In genomic region chr10:123021517-123021916, GRCh38 we compare ENCODE assay signal across 11 cellular contexts. TPM values are rescaled to one million over a fixed set of nuclear protein-coding genes. Genes with fewer than 3 reads are reported as not detected.
A peak's percentile ranks its signal among the peaks of the same experiment; 100 is the strongest.
DNase-seq lines count a peak whose midpoint lies in the region; ATAC-seq, FAIRE-seq and TF ChIP-seq lines count a peak whose summit lies in the region.
"Had no signal": no experiment of that assay in that cellular context is flagged by ENCODE, and none has a peak within 500 bp of the region (broad histone marks: within the 10 kb centered on the region; RNA-seq: fewer than 3 reads in every experiment).

No MANE protein-coding gene starts in this region.

- H4K8ac ChIP-seq in IMR-90 (ENCODE audit: low read depth in 2 of 2, low read length in 2 of 2), result no peak overlapping the region

- H3K36me3 ChIP-seq in IMR-90 (ENCODE audit: control insufficient read depth, insufficient read depth, low read length) (no peaks in the 10 kb centered on the region), tibial nerve (no peaks in the 10 kb centered on the region)
- H3K36me3 ChIP-seq: esophagus muscularis mucosa had no signal

- H2AK9ac ChIP-seq in IMR-90 (replicated peaks; ENCODE audit: low read depth, low read length, poor library complexity), result no peak overlapping the region

- no peak overlapping the region for H2BK15ac ChIP-seq in IMR-90 (ENCODE audit: low read depth, low read length)

- TF ChIP-seq POLR2A in IMR-90 (IDR thresholded peaks at IDR 0.05; ENCODE audit: low read depth, low read length) (no peak), tibial nerve (IDR thresholded peaks at IDR 0.05) (no peak)

- no peak overlapping the region for H3K4me3 ChIP-seq in IMR-90 (ENCODE audit: insufficient read depth, low read depth, low read length)
- no peak overlapping the region for H3K4me3 ChIP-seq in tibial nerve
- H3K4me3 ChIP-seq: esophagus muscularis mucosa had no signal

- H3K9ac ChIP-seq in IMR-90 (ENCODE audit: low read depth, low read length), result no peak overlapping the region

- no peak overlapping the region for H4K91ac ChIP-seq in IMR-90 (ENCODE audit: insufficient read depth, low read depth, low read length)

- TF ChIP-seq CTCF in D721Med (IDR thresholded peaks at IDR 0.05; ENCODE audit: insufficient read depth, missing control alignments) (peak; percentile 48), IMR-90 (conservative IDR thresholded peaks at IDR 0.05; ENCODE audit: low read depth, low read length) (0 out of 2 replicates have a peak, but pooled peaks have one; percentile 19), tibial nerve (IDR thresholded peaks at IDR 0.05) (peak in 1 of 5 experiments; percentile 5)

- no peak overlapping the region for H3K56ac ChIP-seq in IMR-90 (ENCODE audit: extremely low read depth, insufficient read depth, low read length)

- no peak overlapping the region for H2AFZ ChIP-seq in IMR-90 (replicated peaks; ENCODE audit: low read length, poor library complexity)

- H3K23ac ChIP-seq in IMR-90 (ENCODE audit: low read depth, low read length), result no peak overlapping the region

- BruUV-seq in IMR-90 (replicated peaks; lab: Mats Ljungman, UMichigan), result no TSS peak

- H3K18ac ChIP-seq in IMR-90 (ENCODE audit: low read depth, low read length), result no peak overlapping the region

- no peaks in the 10 kb centered on the region for H4K20me1 ChIP-seq in IMR-90 (ENCODE audit: insufficient read depth, low read length)

- no peak overlapping the region for H2BK120ac ChIP-seq in IMR-90 (ENCODE audit: low read depth, low read length)

- CTCF ChIA-PET in IMR-90 (lab: Yijun Ruan, JAX), result interaction anchor here (0.7 to 1.7 kb wide), 4 partner anchors 9 to 612 kb away, joined by 3 to 4 read pairs (median 3); no protein-coding TSS in a partner anchor

- H3K4me1 ChIP-seq in IMR-90 (ENCODE audit: control insufficient read depth, insufficient read depth, low read length), result no peaks in the 10 kb centered on the region
- H3K4me1 ChIP-seq in tibial nerve, result no peaks in the 10 kb centered on the region
- H3K4me1 ChIP-seq: esophagus muscularis mucosa had no signal

- intact Hi-C loops in IMR-90 (cut with micrococcal nuclease), result no loop called here

- H4K5ac ChIP-seq in IMR-90 (ENCODE audit: low read depth, low read length), result no peak overlapping the region

- no peak for TF ChIP-seq EP300 in tibial nerve (IDR thresholded peaks at IDR 0.05)

- no peak overlapping the region for H3K4me3 Mint-ChIP-seq in activated T-cell treated with anti-CD3 and anti-CD28 coated beads, Interleukin-2, amount 50 U/mL, for 4 hours
- H3K4me3 Mint-ChIP-seq: activated T-cell treated with anti-CD3 and anti-CD28 coated beads, Interleukin-2, amount 50 U/mL, for 24 hours had no signal

- no peak overlapping the region for H3K14ac ChIP-seq in IMR-90 (replicated peaks; ENCODE audit: low read depth, low read length)

- no peak for FAIRE-seq in D721Med (lab: Jason Lieb, UNC)
- FAIRE-seq in TTC549 (lab: Jason Lieb, UNC), result peak; percentile 68

- H3K4ac ChIP-seq in IMR-90 (ENCODE audit: low read depth, low read length), result no peak overlapping the region

- no peak for TF ChIP-seq RAD21 in IMR-90 (IDR thresholded peaks at IDR 0.05; ENCODE audit: low read length)

- peaks cover 2% of the 10 kb centered on the region for H3K4me1 Mint-ChIP-seq in activated T-cell treated with anti-CD3 and anti-CD28 coated beads, Interleukin-2, amount 50 U/mL, for 4 hours (ENCODE audit: low read depth)

- no peak overlapping the region for H3K27ac ChIP-seq in IMR-90 (ENCODE audit: insufficient read depth, low read length)
- H3K27ac ChIP-seq in tibial nerve, result no peak overlapping the region
- H3K27ac ChIP-seq: esophagus muscularis mucosa had no signal

- H3K9me3 ChIP-seq in IMR-90 (ENCODE audit: control insufficient read depth, insufficient read depth, low read length), result no peaks in the 10 kb centered on the region
- H3K9me3 ChIP-seq in tibial nerve, result no peaks in the 10 kb centered on the region
- H3K9me3 ChIP-seq: esophagus muscularis mucosa had no signal

- in situ Hi-C loops in IMR-90 (cut with MboI; ENCODE audit: low sequenced_read_pairs), result no loop called here

- H3K27me3 ChIP-seq in IMR-90 (ENCODE audit: control insufficient read depth, insufficient read depth, low read length) (no peaks in the 10 kb centered on the region), tibial nerve (no peaks in the 10 kb centered on the region)
- H3K27me3 ChIP-seq: esophagus muscularis mucosa had no signal

- H3K27me3 Mint-ChIP-seq in activated T-cell treated with anti-CD3 and anti-CD28 coated beads, Interleukin-2, amount 50 U/mL, for 4 hours (ENCODE audit: low read depth), result no peaks in the 10 kb centered on the region
- H3K27me3 Mint-ChIP-seq: activated T-cell treated with anti-CD3 and anti-CD28 coated beads, Interleukin-2, amount 50 U/mL, for 24 hours had no signal

- 100% methylated on average over 1 of the region's 3 CpGs; no CpG with 5 or more reads in 1 of the 2 experiments for WGBS in IMR-90 (ENCODE audit: extremely low coverage in 2 of 2, insufficient read length in 1 of 2), 2 experiments
- WGBS in tibial nerve, 2 donors, result 68 to 72% methylated on average over 3 of the region's 3 CpGs

- DNase-seq in D721Med (ENCODE audit: insufficient read length, low spot score) (no peak), IMR-90 (no peak), left lobe of liver (ENCODE audit: low spot score) (no peak), glomerular visceral epithelial cell (ENCODE audit: extremely low spot score) (no peak), tibial nerve (ENCODE audit: low spot score in 2 of 2) (no peak)
- DNase-seq in activated T-cell treated with anti-CD3 and anti-CD28 coated beads, Interleukin-2, amount 50 U/mL, for 4 hours, result no peak
- DNase-seq in stimulated activated naive CD4-positive, alpha-beta T cell treated with Interleukin-2 at 50 U/mL for 16 hours (lab: John Stamatoyannopoulos, UW), result no peak
- DNase-seq: activated T-cell treated with anti-CD3 and anti-CD28 coated beads, Interleukin-2, amount 50 U/mL, for 24 hours; GOT3 had no signal

- no peak overlapping the region for H2AK5ac ChIP-seq in IMR-90 (ENCODE audit: low read depth, low read length)

- no peak overlapping the region for H3K4me2 ChIP-seq in IMR-90 (ENCODE audit: low read depth, low read length)

- dilution Hi-C loops in IMR-90 (cut with HindIII; ENCODE audit: low sequenced_read_pairs, unreplicated experiment), result no loop called here

- H3K79me1 ChIP-seq in IMR-90 (ENCODE audit: low read depth in 1 of 2, low read length in 2 of 2), result no peaks in the 10 kb centered on the region

- no peak overlapping the region for H2BK20ac ChIP-seq in IMR-90 (ENCODE audit: low read depth, low read length)

- ATAC-seq in IMR-90 (ENCODE audit: low read depth) (no peak; the same call in 1 of the 2 replicates), left lobe of liver (peak; percentile 57)
- no peak for ATAC-seq in activated T-cell treated with anti-CD3 and anti-CD28 coated beads, Interleukin-2, amount 50 U/mL, for 4 hours

- H2BK5ac ChIP-seq in IMR-90 (ENCODE audit: low read depth, low read length, poor library complexity, severe bottlenecking), result no peak overlapping the region

- POLR2A ChIA-PET in IMR-90 (lab: Charles Lee; ENCODE audit: unreplicated experiment), result no interaction called here

- peaks cover 2% of the 10 kb centered on the region for H3K36me3 Mint-ChIP-seq in activated T-cell treated with anti-CD3 and anti-CD28 coated beads, Interleukin-2, amount 50 U/mL, for 4 hours (ENCODE audit: insufficient read depth)

- no peaks in the 10 kb centered on the region for H3K9me3 Mint-ChIP-seq in activated T-cell treated with anti-CD3 and anti-CD28 coated beads, Interleukin-2, amount 50 U/mL, for 4 hours
- H3K9me3 Mint-ChIP-seq: activated T-cell treated with anti-CD3 and anti-CD28 coated beads, Interleukin-2, amount 50 U/mL, for 24 hours had no signal

- H3K9me1 ChIP-seq in IMR-90 (ENCODE audit: insufficient read depth, low read length), result no peaks in the 10 kb centered on the region

TF ChIP-seq in IMR-90, 13 proteins besides CTCF, POLR2A, EP300 and RAD21 (continues in another document):
- TF ChIP-seq MAZ (IDR thresholded peaks at IDR 0.05; ENCODE audit: borderline replicate concordance, low read depth, low read length), result no peak
- no peak for TF ChIP-seq RCOR1 (IDR thresholded peaks at IDR 0.05; ENCODE audit: insufficient replicate concordance, low read length)
- TF ChIP-seq, protein P1, sequence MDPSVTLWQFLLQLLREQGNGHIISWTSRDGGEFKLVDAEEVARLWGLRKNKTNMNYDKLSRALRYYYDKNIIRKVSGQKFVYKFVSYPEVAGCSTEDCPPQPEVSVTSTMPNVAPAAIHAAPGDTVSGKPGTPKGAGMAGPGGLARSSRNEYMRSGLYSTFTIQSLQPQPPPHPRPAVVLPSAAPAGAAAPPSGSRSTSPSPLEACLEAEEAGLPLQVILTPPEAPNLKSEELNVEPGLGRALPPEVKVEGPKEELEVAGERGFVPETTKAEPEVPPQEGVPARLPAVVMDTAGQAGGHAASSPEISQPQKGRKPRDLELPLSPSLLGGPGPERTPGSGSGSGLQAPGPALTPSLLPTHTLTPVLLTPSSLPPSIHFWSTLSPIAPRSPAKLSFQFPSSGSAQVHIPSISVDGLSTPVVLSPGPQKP (IDR thresholded peaks at IDR 0.05; ENCODE audit: borderline replicate concordance, low read depth, low read length), result no peak
- TF ChIP-seq FOS (IDR thresholded peaks at IDR 0.05; ENCODE audit: low read depth, low read length), result no peak
- no peak for TF ChIP-seq RFX5 (IDR thresholded peaks at IDR 0.05; ENCODE audit: low read depth, low read length)

RNA-seq across cellular contexts. Expression of gene ACADSB, which starts 12.7 kb away (rescaled TPM):
- total RNA-seq in IMR-90 (2012; rRNA removed) (9.2 and 10.6 TPM in 2 replicates), left lobe of liver (328 TPM), tibial nerve (10 to 100 TPM; 17.4 to 26.8 (median 24.7) TPM)
- polyA plus RNA-seq in IMR-90 (2012; rRNA removed), result 3.8 and 6.2 TPM in 2 replicates
- 0.84 and 1.6 TPM in 2 replicates for polyA plus RNA-seq in IMR-90 (2012; cell fraction: cytosol; rRNA removed)
- polyA plus RNA-seq in IMR-90 (2012; cell fraction: nucleus; rRNA removed; ENCODE audit: low replicate concordance), result 0.72 and 6.5 TPM in 2 replicates
- 10 to 100 TPM; 21.8 to 25.9 (median 22.9) TPM for total RNA-seq in activated T-cell treated with anti-CD3 and anti-CD28 coated beads, Interleukin-2, amount 50 U/mL, for 4 hours

RNA-seq across cellular contexts. Expression of gene IKZF5, which starts 12.9 kb away (rescaled TPM):
- total RNA-seq in IMR-90 (2012; rRNA removed) (2.9 and 4.2 TPM in 2 replicates), left lobe of liver (12.7 TPM), tibial nerve (10 to 100 TPM in 3 of 4 donors, 1 to 10 TPM in 1; 7.2 to 16.4 (median 13.8) TPM)
- 4.4 and 5.1 TPM in 2 replicates for polyA plus RNA-seq in IMR-90 (2012; rRNA removed)
- polyA plus RNA-seq in IMR-90 (2012; cell fraction: cytosol; rRNA removed), result 0.87 and 1.2 TPM in 2 replicates
- polyA plus RNA-seq in IMR-90 (2012; cell fraction: nucleus; rRNA removed; ENCODE audit: low replicate concordance), result 4.0 and 12.1 TPM in 2 replicates
- total RNA-seq in activated T-cell treated with anti-CD3 and anti-CD28 coated beads, Interleukin-2, amount 50 U/mL, for 4 hours, result 10 to 100 TPM; 18.2 to 29.6 (median 21.0) TPM

RNA-seq across cellular contexts. Expression of gene PSTK, which starts 41.3 kb away (rescaled TPM):
- total RNA-seq in IMR-90 (2012; rRNA removed), result 4.1 and 4.7 TPM in 2 replicates
- polyA plus RNA-seq in IMR-90 (2012; rRNA removed), result 4.2 and 5.4 TPM in 2 replicates
- 1.2 and 1.7 TPM in 2 replicates for polyA plus RNA-seq in IMR-90 (2012; cell fraction: cytosol; rRNA removed)
- polyA plus RNA-seq in IMR-90 (2012; cell fraction: nucleus; rRNA removed; ENCODE audit: low replicate concordance), result 1.6 and 7.1 TPM in 2 replicates
- total RNA-seq in left lobe of liver, result 4.5 TPM
- total RNA-seq in activated T-cell treated with anti-CD3 and anti-CD28 coated beads, Interleukin-2, amount 50 U/mL, for 4 hours, result 1 to 10 TPM; 5.3 to 6.3 (median 6.1) TPM
- total RNA-seq in tibial nerve, result 10 to 100 TPM in 1 of 4 donors, 1 to 10 TPM in 3; 1.2 to 11.6 (median 3.9) TPM

Comparison
In these comparisons a context has a peak if more than half of its experiments do, and no peak if none do; other contexts are left out.
1. RNA of gene ACADSB, which starts 12.7 kb away (total RNA-seq): 328 TPM in left lobe of liver (single experiment); 17.4 to 26.8 TPM in tibial nerve, 21.8 to 25.9 TPM in activated T-cell treated with anti-CD3 and anti-CD28 coated beads, Interleukin-2, amount 50 U/mL, for 4 hours and 9.2 to 10.6 TPM in IMR-90; every median in the first group is over 10 times any median in the second.